ENCODE assay signal across 17 cellular contexts in the genomic region with DNA sequence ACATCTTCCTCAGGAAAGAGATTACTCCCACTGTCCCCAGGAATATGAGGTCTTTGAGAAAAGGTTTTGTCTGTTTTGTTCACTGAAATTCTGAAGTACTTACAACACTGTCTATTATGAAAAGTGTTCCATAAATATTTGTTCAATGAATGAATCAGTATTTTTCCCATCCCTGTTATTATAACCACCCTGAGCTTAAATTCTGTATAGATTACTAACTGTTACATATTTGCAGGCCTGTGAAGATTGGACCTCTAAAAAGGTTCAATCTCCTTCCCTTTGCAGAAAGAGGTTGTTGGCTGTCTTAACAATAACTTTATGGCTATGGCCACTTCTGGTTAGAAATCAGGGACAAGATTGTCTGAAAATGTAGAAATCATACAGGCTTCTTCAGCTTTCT.
"Had no signal": no experiment of that assay in that cellular context is flagged by ENCODE, and none has a peak within 500 bp of the region (broad histone marks: within the 10 kb centered on the region; RNA-seq: fewer than 3 reads in every experiment).

No MANE protein-coding gene starts in this region.

- DNase-seq: activated CD4-positive, alpha-beta memory T cell treated with anti-CD3 and anti-CD28 coated beads for 36 hours; activated CD4-positive, alpha-beta T cell treated with anti-CD3 and anti-CD28 coated beads for 36 hours; activated CD8-positive, alpha-beta memory T cell treated with anti-CD3 and anti-CD28 coated beads, Interleukin-2, amount 10 ng/mL, durations not matched to agents 7 days and 5 days; activated naive CD4-positive, alpha-beta T cell treated with anti-CD3 and anti-CD28 coated beads, Interleukin-2, amount 50 U/mL, for 16 hours; activated T-cell treated with anti-CD3 and anti-CD28 coated beads, Interleukin-2, amount 50 U/mL, for 1 hour; adrenal gland; body of pancreas; effector memory CD4-positive, alpha-beta T cell; gastrocnemius medialis; heart left ventricle; left colon; pancreas; stimulated activated naive CD8-positive, alpha-beta T cell treated with anti-CD3 and anti-CD28 coated beads, Interleukin-15, amount 100 ng/mL, for 72 hours; T-helper 17 cell; WERI-Rb-1 had no signal

- H3K36me3 ChIP-seq: adrenal gland, gastrocnemius medialis, pancreas, WERI-Rb-1 had no signal

- ATAC-seq: activated CD4-positive, alpha-beta T cell treated with anti-CD3 and anti-CD28 coated beads for 36 hours; activated CD8-positive, alpha-beta memory T cell treated with anti-CD3 and anti-CD28 coated beads, Interleukin-2, amount 10 ng/mL, durations not matched to agents 7 days and 5 days; body of pancreas; gastrocnemius medialis; heart left ventricle; left colon; pancreas; stimulated activated naive CD8-positive, alpha-beta T cell treated with anti-CD3 and anti-CD28 coated beads, Interleukin-15, amount 100 ng/mL, for 72 hours; T-helper 17 cell had no signal

- H3K9me3 ChIP-seq: adrenal gland, body of pancreas, gastrocnemius medialis, heart left ventricle, pancreas had no signal

- H3K4me3 ChIP-seq: adrenal gland, body of pancreas, gastrocnemius medialis, heart left ventricle, lung, pancreas, skin epidermis had no signal

- H3K4me1 ChIP-seq: adrenal gland, body of pancreas, gastrocnemius medialis, pancreas had no signal

- H3K27me3 ChIP-seq: adrenal gland, body of pancreas, gastrocnemius medialis, heart left ventricle, pancreas had no signal

- H3K27ac ChIP-seq: adrenal gland, body of pancreas, gastrocnemius medialis, heart left ventricle, pancreas, skin epidermis, WERI-Rb-1 had no signal
